Comparison of ENCODE assay signal across 8 cellular contexts in the genomic region with DNA sequence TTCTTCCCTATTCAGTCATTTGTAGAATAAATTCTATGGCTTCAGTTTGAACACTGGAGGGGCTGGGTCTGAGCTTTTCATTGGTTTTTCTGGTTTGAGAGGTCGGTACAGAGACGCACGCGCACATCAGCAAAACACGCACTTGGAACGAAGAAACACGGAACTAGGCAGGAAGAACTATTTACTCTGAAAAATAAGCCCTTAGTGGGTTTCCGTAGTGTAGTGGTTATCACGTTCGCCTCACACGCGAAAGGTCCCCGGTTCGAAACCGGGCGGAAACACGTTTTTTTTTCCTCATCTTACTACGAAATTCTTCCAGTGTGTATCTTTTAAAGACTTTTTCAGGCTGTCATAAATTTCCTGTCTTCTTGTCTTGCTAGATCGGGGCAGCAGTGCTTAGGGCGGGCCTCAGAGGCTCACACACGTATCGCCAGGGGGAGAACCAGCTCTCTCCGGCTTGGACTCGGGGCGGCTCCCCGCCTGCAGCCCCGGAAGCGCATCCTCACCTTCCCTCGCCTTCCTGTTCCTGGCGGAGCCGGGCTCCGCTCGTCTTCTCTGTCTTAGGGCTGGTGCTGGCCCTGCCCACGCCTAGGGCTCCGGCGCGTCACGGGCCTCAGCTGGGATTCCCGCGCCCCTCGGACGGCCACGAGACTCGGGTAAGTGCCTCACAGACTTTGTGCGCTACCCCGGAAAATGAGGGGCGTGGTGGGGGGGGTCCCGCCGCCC. TPM values are rescaled to one million over a fixed set of nuclear protein-coding genes. Genes with fewer than 3 reads are reported as not detected.
A peak's percentile ranks its signal among the peaks of the same experiment; 100 is the strongest.
DNase-seq lines count a peak whose midpoint lies in the region; ATAC-seq and TF ChIP-seq lines count a peak whose summit lies in the region.

A gene (plus strand): TSS at position 521 of the 726 bp plus-strand sequence. CDS start 6,841 bp downstream, outside the sequence.

- H3K27ac Mint-ChIP-seq in brain, result peak within 1 kb of the TSS; percentile 97 to 99 (median 99)

- H3K36me3 Mint-ChIP-seq in brain, result peaks cover 24% of the 10 kb centered on the region

- H3K9ac ChIP-seq in iPS-18a (ENCODE audit: low read length), result peak within 1 kb of the TSS; percentile 82
- H3K9ac ChIP-seq in skeletal muscle tissue (ENCODE audit: low read depth in 1 of 3, low read length in 3 of 3), result peak within 1 kb of the TSS; percentile 86 to 94 (median 91)

- peak; percentile 18 to 25 for TF ChIP-seq CTCF in brain (conservative IDR thresholded peaks at IDR 0.05)

- H3K9me3 ChIP-seq in iPS-18a (ENCODE audit: control insufficient read depth, low read depth, low read length) (no peaks in the 10 kb centered on the region), skeletal muscle tissue (ENCODE audit: control insufficient read depth in 3 of 3, low read length in 3 of 3) (no peaks in the 10 kb centered on the region)

- H3K4me3 ChIP-seq in iPS-18a (ENCODE audit: low read length), result peak within 1 kb of the TSS; percentile 94
- H3K4me3 ChIP-seq in skeletal muscle tissue (ENCODE audit: low read length in 3 of 3), result peak within 1 kb of the TSS; percentile 87 to 95 (median 90)

- DNase-seq in 8988T (peak; percentile 63), NCI-H2171 (lab: John Stamatoyannopoulos, UW) (peak; percentile 80), UCSD-AML1 (lab: John Stamatoyannopoulos, UW; ENCODE audit: unreplicated experiment) (peak; percentile 85)

- H3K36me3 ChIP-seq in iPS-18a (ENCODE audit: control insufficient read depth, low read depth, low read length), result peaks cover 7% of the 10 kb centered on the region
- peaks cover 0 to 7% (median 4%) of the 10 kb centered on the region in 3 donors for H3K36me3 ChIP-seq in skeletal muscle tissue (ENCODE audit: control insufficient read depth in 3 of 3, insufficient read depth in 3 of 3, low read length in 3 of 3)

- peaks cover 73% of the 10 kb centered on the region for H3K4me1 Mint-ChIP-seq in brain

- H3K4me3 Mint-ChIP-seq in brain, result peak within 1 kb of the TSS; percentile 91 to 97 (median 95)

- no peaks in the 10 kb centered on the region for H3K27me3 ChIP-seq in iPS-18a (ENCODE audit: control insufficient read depth, insufficient read depth, low read length)
- H3K27me3 ChIP-seq in skeletal muscle tissue (ENCODE audit: control insufficient read depth in 3 of 3, insufficient read depth in 3 of 3, low read length in 3 of 3), result no peaks in the 10 kb centered on the region

- peaks cover 21% of the 10 kb centered on the region for H3K27me3 Mint-ChIP-seq in brain

- H3K4me1 ChIP-seq in iPS-18a (ENCODE audit: control insufficient read depth, low read depth, low read length) (peaks cover 17% of the 10 kb centered on the region), skeletal muscle tissue (ENCODE audit: control insufficient read depth in 3 of 3, insufficient read depth in 3 of 3, low read length in 3 of 3) (peaks cover 23 to 34% (median 28%) of the 10 kb centered on the region in 3 donors)

- H3K27ac ChIP-seq in iPS-18a (ENCODE audit: low read length) (peak within 1 kb of the TSS; percentile 70), skeletal muscle tissue (ENCODE audit: low read depth, low read length) (peak within 1 kb of the TSS; percentile 93)

- ATAC-seq in GM18858 (IDR thresholded peaks at IDR 0.05; ENCODE audit: unreplicated experiment) (peak; percentile 44), HG03095 (IDR thresholded peaks at IDR 0.05; ENCODE audit: unreplicated experiment) (peak; percentile 55)

- H3K9me3 Mint-ChIP-seq in brain, result peaks cover 0 to 12% (median 0%) of the 10 kb centered on the region in 5 experiments

RNA-seq across cellular contexts. Expression of the gene that starts here (rescaled TPM):
- polyA plus RNA-seq in brain (ENCODE audit: insufficient read depth, low read depth, low replicate concordance), result 70.0 TPM
- total RNA-seq in skeletal muscle tissue, result 45.9 TPM

Comparison
In these comparisons a context has a peak if more than half of its experiments do, and no peak if none do; other contexts are left out.
1. Peak in every context shown above with its lines: DNase-seq, ATAC-seq, H3K4me3 ChIP-seq and H3K27ac ChIP-seq.